ENCODE assay signal across 8 cellular contexts in the genomic region with DNA sequence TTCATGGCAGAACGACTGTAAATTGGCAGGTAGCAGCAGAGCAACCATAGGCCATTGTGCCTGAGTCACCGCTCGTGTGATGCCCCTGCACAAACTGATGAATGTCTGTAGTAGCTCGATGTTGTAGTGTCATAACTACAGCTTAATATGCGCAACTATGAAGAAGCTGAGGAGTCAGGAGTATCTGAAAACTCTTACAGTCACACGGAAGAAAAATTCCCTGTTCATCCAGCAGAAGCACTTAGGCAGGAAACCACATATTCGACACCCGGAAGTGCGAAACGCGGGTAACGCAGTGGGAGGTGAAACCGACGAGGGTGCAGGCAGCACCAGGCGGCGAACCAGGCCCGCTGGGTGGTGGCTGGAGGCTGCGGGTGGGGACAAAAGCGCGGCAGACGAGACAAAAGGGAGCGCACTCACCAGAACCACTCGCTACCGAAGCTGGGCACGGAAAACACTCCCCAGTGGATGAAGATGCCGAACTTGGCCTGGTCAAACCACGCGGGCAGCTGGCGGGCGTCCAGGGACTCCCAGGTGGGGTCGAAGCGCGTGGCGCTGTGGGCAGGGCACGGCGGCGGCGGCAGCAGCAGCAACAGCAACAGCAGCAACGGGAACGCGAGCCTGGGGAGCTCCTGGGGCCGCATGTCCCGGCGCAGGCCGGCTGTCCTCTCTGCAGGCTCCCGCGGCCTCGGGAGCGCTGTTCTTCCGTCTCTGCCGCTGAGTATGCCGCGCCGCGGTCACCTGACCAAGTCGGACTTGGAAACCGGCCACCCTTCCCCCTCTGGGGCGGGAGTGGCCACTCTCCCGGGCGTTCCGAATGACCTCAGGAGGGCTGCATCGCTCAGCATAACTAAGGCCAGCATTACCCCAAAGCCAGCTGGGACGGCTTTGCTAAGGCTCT.
DNase-seq lines count a peak whose midpoint lies in the region; ATAC-seq, FAIRE-seq and TF ChIP-seq lines count a peak whose summit lies in the region.

A gene with protein sequence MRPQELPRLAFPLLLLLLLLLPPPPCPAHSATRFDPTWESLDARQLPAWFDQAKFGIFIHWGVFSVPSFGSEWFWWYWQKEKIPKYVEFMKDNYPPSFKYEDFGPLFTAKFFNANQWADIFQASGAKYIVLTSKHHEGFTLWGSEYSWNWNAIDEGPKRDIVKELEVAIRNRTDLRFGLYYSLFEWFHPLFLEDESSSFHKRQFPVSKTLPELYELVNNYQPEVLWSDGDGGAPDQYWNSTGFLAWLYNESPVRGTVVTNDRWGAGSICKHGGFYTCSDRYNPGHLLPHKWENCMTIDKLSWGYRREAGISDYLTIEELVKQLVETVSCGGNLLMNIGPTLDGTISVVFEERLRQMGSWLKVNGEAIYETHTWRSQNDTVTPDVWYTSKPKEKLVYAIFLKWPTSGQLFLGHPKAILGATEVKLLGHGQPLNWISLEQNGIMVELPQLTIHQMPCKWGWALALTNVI (minus strand): TSS at position 730 of the 901 bp plus-strand sequence. CDS start 86 bp downstream, at position 644.

- H4K20me1 ChIP-seq in KMS-11 (ENCODE audit: insufficient read depth): no peaks in the 10 kb centered on the region

- peak within 1 kb of the TSS; percentile 53 for H2AFZ ChIP-seq in KMS-11 (ENCODE audit: low read depth)

- peak within 1 kb of the TSS; percentile 76 for H3K27ac ChIP-seq in KMS-11

- H3K4me3 ChIP-seq in KMS-11 (IDR thresholded peaks at IDR 0.05; ENCODE audit: insufficient read depth, low read depth, low read length): peak within 1 kb of the TSS; percentile 46
- H3K4me3 ChIP-seq in astrocyte of the cerebellum (ENCODE audit: low read depth, low read length): peak within 1 kb of the TSS; percentile 58

- H3K27me3 ChIP-seq in KMS-11 (ENCODE audit: insufficient read depth, low read depth): no peaks in the 10 kb centered on the region

- 0 out of 2 replicates have a peak, but pooled peaks cover 5% of the 10 kb centered on the region for H3K79me2 ChIP-seq in KMS-11 (ENCODE audit: insufficient read depth, low read depth)

- H3K9ac ChIP-seq in KMS-11: peak within 1 kb of the TSS; percentile 90

- in situ Hi-C loops in astrocyte of the cerebellum (cut with HindIII; ENCODE audit: low sequenced_read_pairs): no loop called here

- peak within 1 kb of the TSS; percentile 79 for H3K4me2 ChIP-seq in KMS-11

- DNase-seq in DMS79 (lab: John Stamatoyannopoulos, UW) (peak; percentile 46), T1000 (lab: John Stamatoyannopoulos, UW) (peak; percentile 67), astrocyte of the cerebellum (ENCODE audit: low read depth) (peak; percentile 70), hepatic stellate cell (ENCODE audit: low spot score) (peak; percentile 79), putamen (ENCODE audit: low spot score) (peak; percentile 80), urothelium cell line (ENCODE audit: low spot score) (peak; percentile 84)

- no peaks in the 10 kb centered on the region for H3K36me3 ChIP-seq in KMS-11 (ENCODE audit: insufficient read depth)

- ATAC-seq in GM21576 (IDR thresholded peaks at IDR 0.05; ENCODE audit: unreplicated experiment): peak; percentile 61

- no peak for TF ChIP-seq CTCF in KMS-11 (conservative IDR thresholded peaks at IDR 0.05; ENCODE audit: low read depth, low read length)
- TF ChIP-seq CTCF in astrocyte of the cerebellum (IDR thresholded peaks at IDR 0.05; ENCODE audit: low read depth, low read length, missing control alignments): no peak

- H3K4me1 ChIP-seq in KMS-11 (ENCODE audit: low read depth, poor library complexity, severe bottlenecking): peaks cover 5% of the 10 kb centered on the region

- FAIRE-seq in urothelium cell line (lab: Jason Lieb, UNC): peak; percentile 13

Comparison
In these comparisons a context has a peak if more than half of its experiments do, and no peak if none do; other contexts are left out.
1. Peak in every context shown above with its lines: DNase-seq, ATAC-seq, H3K4me3 ChIP-seq and H3K27ac ChIP-seq.